In the genomic region with DNA sequence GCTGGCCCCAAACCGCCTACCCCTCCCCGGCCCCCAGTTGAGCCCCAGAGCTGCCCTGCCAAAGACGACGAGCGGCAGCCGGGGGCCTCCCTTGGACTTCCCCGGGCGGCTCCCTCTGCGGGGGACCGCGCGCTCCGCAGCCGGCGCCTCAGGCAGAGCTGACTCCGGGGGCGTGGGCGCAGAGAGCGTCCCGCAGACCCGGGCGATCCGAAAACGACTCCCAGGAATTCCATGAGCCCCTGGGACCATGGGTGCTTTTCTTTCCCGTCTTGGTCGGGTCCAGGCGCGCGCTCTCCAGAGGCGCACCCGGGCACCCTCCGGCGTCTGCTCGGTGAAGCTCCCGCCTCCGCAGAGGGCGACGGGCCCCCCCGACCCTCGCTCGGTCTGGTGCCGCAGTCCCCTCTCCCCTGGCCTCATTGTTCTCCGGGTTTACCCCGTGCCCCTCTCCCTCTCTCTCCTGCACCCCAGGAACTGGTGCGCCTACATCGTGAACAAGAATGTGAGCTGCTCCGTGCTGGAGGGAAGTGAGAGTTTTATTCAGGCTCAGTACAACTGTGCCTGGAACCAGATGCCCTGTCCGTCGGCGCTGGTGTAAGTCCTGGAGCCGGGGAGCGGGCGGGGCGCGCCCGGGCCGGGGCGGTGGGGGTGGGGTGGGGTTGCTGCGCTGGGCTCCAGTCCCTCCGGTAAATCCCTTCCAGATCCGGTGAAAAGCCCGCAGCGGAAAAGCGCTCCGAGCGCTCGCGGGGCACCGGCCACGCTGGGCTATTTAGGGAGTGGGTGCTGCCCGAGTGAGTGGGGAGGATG, we compare ENCODE assay signal across 8 cellular contexts. TPM values are rescaled to one million over a fixed set of nuclear protein-coding genes. Genes with fewer than 3 reads are reported as not detected.
A peak's percentile ranks its signal among the peaks of the same experiment; 100 is the strongest.
DNase-seq lines count a peak whose midpoint lies in the region; ATAC-seq, FAIRE-seq and TF ChIP-seq lines count a peak whose summit lies in the region.

No MANE protein-coding gene starts in this region.

- peaks cover 67% of the 10 kb centered on the region for H3K27me3 Mint-ChIP-seq in activated CD8-positive, alpha-beta memory T cell treated with anti-CD3 and anti-CD28 coated beads, Interleukin-2, amount 10 ng/mL, durations not matched to agents 7 days and 5 days

- no peak for FAIRE-seq in D721Med (lab: Jason Lieb, UNC)

- no peaks in the 10 kb centered on the region for H3K36me3 ChIP-seq in osteoblast (ENCODE audit: insufficient read depth, low read length)

- H3K79me2 ChIP-seq in osteoblast (ENCODE audit: insufficient read depth, low read length): no peaks in the 10 kb centered on the region

- H3K9me3 ChIP-seq in osteoblast (ENCODE audit: low read depth, low read length): no peaks in the 10 kb centered on the region

- peaks cover 6% of the 10 kb centered on the region for H3K36me3 Mint-ChIP-seq in activated CD8-positive, alpha-beta memory T cell treated with anti-CD3 and anti-CD28 coated beads, Interleukin-2, amount 10 ng/mL, durations not matched to agents 7 days and 5 days

- ATAC-seq in HG02623 (IDR thresholded peaks at IDR 0.05; ENCODE audit: unreplicated experiment): peak; percentile 35
- peak; percentile 58 for ATAC-seq in activated CD8-positive, alpha-beta memory T cell treated with anti-CD3 and anti-CD28 coated beads, Interleukin-2, amount 10 ng/mL, durations not matched to agents 7 days and 5 days
- no peak for ATAC-seq in HG03469 (IDR thresholded peaks at IDR 0.05; ENCODE audit: unreplicated experiment)

- peak overlapping the region; percentile 48 for H3K27ac Mint-ChIP-seq in activated CD8-positive, alpha-beta memory T cell treated with anti-CD3 and anti-CD28 coated beads, Interleukin-2, amount 10 ng/mL, durations not matched to agents 7 days and 5 days

- H3K4me3 Mint-ChIP-seq in activated CD8-positive, alpha-beta memory T cell treated with anti-CD3 and anti-CD28 coated beads, Interleukin-2, amount 10 ng/mL, durations not matched to agents 7 days and 5 days: peak overlapping the region; percentile 74

- no peaks in the 10 kb centered on the region for H3K4me1 ChIP-seq in osteoblast (ENCODE audit: insufficient read depth, low read length)

- H3K4me3 ChIP-seq in fibroblast of villous mesenchyme (ENCODE audit: low read depth, low read length) (peak overlapping the region; percentile 55), osteoblast (ENCODE audit: insufficient read depth, low read length) (peak overlapping the region; percentile 30)

- peak overlapping the region; percentile 53 for H3K4me2 ChIP-seq in osteoblast (ENCODE audit: insufficient read depth, low read length)

- peaks cover 18% of the 10 kb centered on the region for H3K4me1 Mint-ChIP-seq in activated CD8-positive, alpha-beta memory T cell treated with anti-CD3 and anti-CD28 coated beads, Interleukin-2, amount 10 ng/mL, durations not matched to agents 7 days and 5 days

- H3K27ac ChIP-seq in osteoblast (ENCODE audit: low read depth, low read length): no peak overlapping the region

- DNase-seq in D721Med (ENCODE audit: insufficient read length, low spot score) (peak; percentile 62), fibroblast of villous mesenchyme (ENCODE audit: low read depth) (peak; percentile 58), osteoblast (ENCODE audit: insufficient read length, low spot score, missing footprints) (peak; percentile 93), HUDEP-2 (lab: John Stamatoyannopoulos, UW; ENCODE audit: unreplicated experiment in 76 of 76) (no peak), hypothalamus (lab: John Stamatoyannopoulos, UW) (no peak)
- no peak for DNase-seq in activated CD8-positive, alpha-beta memory T cell treated with anti-CD3 and anti-CD28 coated beads, Interleukin-2, amount 10 ng/mL, durations not matched to agents 7 days and 5 days

- no peak overlapping the region for H2AFZ ChIP-seq in osteoblast (ENCODE audit: low read length)

- H3K27me3 ChIP-seq in osteoblast (ENCODE audit: insufficient read depth, low read length): peaks cover 69% of the 10 kb centered on the region

- CTCF ChIA-PET in activated CD8-positive, alpha-beta memory T cell treated with anti-CD3 and anti-CD28 coated beads, Interleukin-2, amount 10 ng/mL, durations not matched to agents 7 days and 5 days (lab: Charles Lee): interaction anchor here (1.1 to 1.4 kb wide), 3 partner anchors 18 to 293 kb away, joined by 3 to 4 read pairs (median 3); no protein-coding TSS in a partner anchor

- no peaks in the 10 kb centered on the region for H3K9me3 Mint-ChIP-seq in activated CD8-positive, alpha-beta memory T cell treated with anti-CD3 and anti-CD28 coated beads, Interleukin-2, amount 10 ng/mL, durations not matched to agents 7 days and 5 days (ENCODE audit: low read depth)

- no peaks in the 10 kb centered on the region for H4K20me1 ChIP-seq in osteoblast (ENCODE audit: insufficient read depth, low read length)

- TF ChIP-seq CTCF in D721Med (IDR thresholded peaks at IDR 0.05; ENCODE audit: insufficient read depth, missing control alignments) (no peak), fibroblast of villous mesenchyme (IDR thresholded peaks at IDR 0.05; ENCODE audit: insufficient read depth, low read depth, low read length) (no peak), osteoblast (IDR thresholded peaks at IDR 0.05; ENCODE audit: extremely low read depth, low read depth, low read length) (no peak)

RNA-seq across cellular contexts. Expression of a gene that starts 0.7 kb away (rescaled TPM):
- total RNA-seq in activated CD8-positive, alpha-beta memory T cell treated with anti-CD3 and anti-CD28 coated beads, Interleukin-2, amount 10 ng/mL, durations not matched to agents 7 days and 5 days: 10 to 100 TPM; 17.3 to 19.0 TPM
- total RNA-seq in fibroblast of villous mesenchyme (16.4 and 24.8 TPM in 2 replicates), osteoblast (4.3 and 5.0 TPM in 2 replicates)

Comparison
In these comparisons a context has a peak if more than half of its experiments do, and no peak if none do; other contexts are left out.
1. DNase-seq: peak in D721Med (single experiment), fibroblast of villous mesenchyme (single experiment) and osteoblast (single experiment); none in activated CD8-positive, alpha-beta memory T cell treated with anti-CD3 and anti-CD28 coated beads, Interleukin-2, amount 10 ng/mL, durations not matched to agents 7 days and 5 days (single experiment), HUDEP-2 (0 of 76) and hypothalamus (0 of 51).